Comparison of ENCODE assay signal across 2 cellular contexts in the genomic region with DNA sequence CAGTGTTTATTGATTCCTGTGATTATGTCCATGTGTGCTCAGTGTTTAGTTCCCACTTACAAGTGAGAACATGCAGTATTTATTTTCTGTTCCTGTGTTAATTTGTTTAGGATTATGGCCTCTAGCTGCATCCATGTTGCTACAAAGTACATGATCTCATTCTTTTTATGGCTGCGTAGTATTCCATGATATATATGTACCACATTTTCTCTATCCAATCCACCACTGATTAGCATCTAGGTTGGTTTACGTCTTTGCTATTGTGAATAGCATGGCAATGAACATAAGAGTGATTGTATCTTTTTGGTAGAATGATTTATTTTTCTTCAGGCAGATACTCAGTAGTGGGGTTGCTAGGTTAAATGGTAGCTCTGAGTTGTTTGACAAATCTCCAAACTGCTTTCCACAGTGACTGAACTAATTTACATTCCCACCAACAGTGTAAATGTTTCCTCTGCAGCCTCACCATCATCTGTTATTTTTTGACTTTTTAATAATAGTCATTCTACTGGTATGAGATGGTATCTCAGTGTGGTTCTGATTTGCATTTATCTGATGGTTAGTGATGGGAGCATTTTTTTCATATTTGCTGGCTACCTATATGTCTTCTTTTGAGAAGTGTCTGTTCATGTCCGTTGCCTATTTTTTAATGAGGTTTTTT.
TF ChIP-seq lines count a peak whose summit lies in the region.

No MANE protein-coding gene starts in this region.

TF ChIP-seq in A549, 52 proteins besides CTCF, POLR2A, EP300 and RAD21 (continued from another document):
- TF ChIP-seq RCOR1 (IDR thresholded peaks at IDR 0.05; ENCODE audit: low read depth, low read length): no peak
- TF ChIP-seq, protein P1, sequence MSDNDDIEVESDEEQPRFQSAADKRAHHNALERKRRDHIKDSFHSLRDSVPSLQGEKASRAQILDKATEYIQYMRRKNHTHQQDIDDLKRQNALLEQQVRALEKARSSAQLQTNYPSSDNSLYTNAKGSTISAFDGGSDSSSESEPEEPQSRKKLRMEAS (IDR thresholded peaks at IDR 0.05): no peak
- TF ChIP-seq HOXB5 (CRISPR knock-in tag; IDR thresholded peaks at IDR 0.05): no peak
- no peak for TF ChIP-seq CBX8 (IDR thresholded peaks at IDR 0.05)
TF ChIP-seq in A549: peak in this region for 0.

TF ChIP-seq in K562, 482 proteins besides CTCF, POLR2A, EP300 and RAD21 (continued from another document):
- TF ChIP-seq, protein P2, sequence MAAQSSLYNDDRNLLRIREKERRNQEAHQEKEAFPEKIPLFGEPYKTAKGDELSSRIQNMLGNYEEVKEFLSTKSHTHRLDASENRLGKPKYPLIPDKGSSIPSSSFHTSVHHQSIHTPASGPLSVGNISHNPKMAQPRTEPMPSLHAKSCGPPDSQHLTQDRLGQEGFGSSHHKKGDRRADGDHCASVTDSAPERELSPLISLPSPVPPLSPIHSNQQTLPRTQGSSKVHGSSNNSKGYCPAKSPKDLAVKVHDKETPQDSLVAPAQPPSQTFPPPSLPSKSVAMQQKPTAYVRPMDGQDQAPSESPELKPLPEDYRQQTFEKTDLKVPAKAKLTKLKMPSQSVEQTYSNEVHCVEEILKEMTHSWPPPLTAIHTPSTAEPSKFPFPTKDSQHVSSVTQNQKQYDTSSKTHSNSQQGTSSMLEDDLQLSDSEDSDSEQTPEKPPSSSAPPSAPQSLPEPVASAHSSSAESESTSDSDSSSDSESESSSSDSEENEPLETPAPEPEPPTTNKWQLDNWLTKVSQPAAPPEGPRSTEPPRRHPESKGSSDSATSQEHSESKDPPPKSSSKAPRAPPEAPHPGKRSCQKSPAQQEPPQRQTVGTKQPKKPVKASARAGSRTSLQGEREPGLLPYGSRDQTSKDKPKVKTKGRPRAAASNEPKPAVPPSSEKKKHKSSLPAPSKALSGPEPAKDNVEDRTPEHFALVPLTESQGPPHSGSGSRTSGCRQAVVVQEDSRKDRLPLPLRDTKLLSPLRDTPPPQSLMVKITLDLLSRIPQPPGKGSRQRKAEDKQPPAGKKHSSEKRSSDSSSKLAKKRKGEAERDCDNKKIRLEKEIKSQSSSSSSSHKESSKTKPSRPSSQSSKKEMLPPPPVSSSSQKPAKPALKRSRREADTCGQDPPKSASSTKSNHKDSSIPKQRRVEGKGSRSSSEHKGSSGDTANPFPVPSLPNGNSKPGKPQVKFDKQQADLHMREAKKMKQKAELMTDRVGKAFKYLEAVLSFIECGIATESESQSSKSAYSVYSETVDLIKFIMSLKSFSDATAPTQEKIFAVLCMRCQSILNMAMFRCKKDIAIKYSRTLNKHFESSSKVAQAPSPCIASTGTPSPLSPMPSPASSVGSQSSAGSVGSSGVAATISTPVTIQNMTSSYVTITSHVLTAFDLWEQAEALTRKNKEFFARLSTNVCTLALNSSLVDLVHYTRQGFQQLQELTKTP (IDR thresholded peaks at IDR 0.05; ENCODE audit: low read depth in 1 of 2, partially characterized antibody in 2 of 2): peak in 1 of 2 experiments; percentile 32
- TF ChIP-seq, protein P3, sequence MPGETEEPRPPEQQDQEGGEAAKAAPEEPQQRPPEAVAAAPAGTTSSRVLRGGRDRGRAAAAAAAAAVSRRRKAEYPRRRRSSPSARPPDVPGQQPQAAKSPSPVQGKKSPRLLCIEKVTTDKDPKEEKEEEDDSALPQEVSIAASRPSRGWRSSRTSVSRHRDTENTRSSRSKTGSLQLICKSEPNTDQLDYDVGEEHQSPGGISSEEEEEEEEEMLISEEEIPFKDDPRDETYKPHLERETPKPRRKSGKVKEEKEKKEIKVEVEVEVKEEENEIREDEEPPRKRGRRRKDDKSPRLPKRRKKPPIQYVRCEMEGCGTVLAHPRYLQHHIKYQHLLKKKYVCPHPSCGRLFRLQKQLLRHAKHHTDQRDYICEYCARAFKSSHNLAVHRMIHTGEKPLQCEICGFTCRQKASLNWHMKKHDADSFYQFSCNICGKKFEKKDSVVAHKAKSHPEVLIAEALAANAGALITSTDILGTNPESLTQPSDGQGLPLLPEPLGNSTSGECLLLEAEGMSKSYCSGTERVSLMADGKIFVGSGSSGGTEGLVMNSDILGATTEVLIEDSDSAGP (CRISPR knock-in tag; IDR thresholded peaks at IDR 0.05): no peak
